21 cellular contexts compared by ENCODE assay signal in the genomic region with DNA sequence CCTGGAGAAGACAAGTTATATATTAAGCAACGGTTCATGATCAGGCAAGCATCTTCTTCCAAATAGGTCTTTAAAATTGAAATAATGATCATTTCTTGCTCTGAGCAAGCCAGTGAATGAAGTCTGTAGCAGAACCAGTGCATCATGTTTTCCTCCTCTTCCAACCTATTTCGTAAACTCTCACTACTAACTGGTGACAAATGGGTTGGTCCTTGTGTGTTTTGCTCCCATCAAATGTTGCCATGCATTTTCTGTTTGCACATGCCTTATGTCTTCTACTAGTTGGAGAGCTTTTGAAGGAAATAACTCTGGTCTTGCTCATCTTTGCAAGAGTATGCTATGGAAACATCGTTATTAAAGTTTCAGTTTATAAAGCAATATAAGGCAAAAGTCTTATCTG.
"Had no signal": no experiment of that assay in that cellular context is flagged by ENCODE, and none has a peak within 500 bp of the region (broad histone marks: within the 10 kb centered on the region; RNA-seq: fewer than 3 reads in every experiment).

No MANE protein-coding gene starts in this region.

- H3K27ac ChIP-seq: neutrophil, parathyroid adenoma, psoas muscle, right lobe of liver, sigmoid colon, stomach, thoracic aorta, thyroid gland, tibial nerve, upper lobe of right lung, uterus had no signal

- H3K79me2 ChIP-seq: parathyroid adenoma had no signal

- H3K9me3 ChIP-seq: neutrophil, psoas muscle, right lobe of liver, thoracic aorta, thyroid gland, upper lobe of right lung, uterus had no signal

- H3K27me3 ChIP-seq: right lobe of liver, thyroid gland, tibial nerve, upper lobe of right lung, uterus had no signal

- FAIRE-seq: small intestine had no signal

- H2AFZ ChIP-seq: parathyroid adenoma had no signal

- DNase-seq: naive thymus-derived CD8-positive, alpha-beta T cell; nephron progenitor cell; nucleus accumbens; posterior cingulate gyrus; psoas muscle; right cardiac atrium; right lobe of liver; sigmoid colon; small intestine; stimulated activated CD4-positive, alpha-beta T cell treated with anti-CD3 and anti-CD28 coated beads, Interleukin-2, amount 100 ng/mL, for 24 hours; stimulated activated CD4-positive, alpha-beta T cell treated with anti-CD3 and anti-CD28 coated beads, Interleukin-2, amount 100 ng/mL, for 48 hours; stimulated activated naive B cell treated with anti-CD40 and anti-IgM and Interleukin-4, amounts not matched to agents 10 μg/mL and 1 μg/mL and 100 μg/mL, for 72 hours; stimulated activated naive CD4-positive, alpha-beta T cell treated with Interleukin-2 at 50 U/mL for 16 hours; stomach; thyroid gland; upper lobe of right lung; uterus had no signal

- H3K36me3 ChIP-seq: neutrophil, right lobe of liver, sigmoid colon, stomach, thoracic aorta, thyroid gland, tibial nerve, upper lobe of right lung, uterus had no signal

- H3K4me1 ChIP-seq: parathyroid adenoma, psoas muscle, right lobe of liver, sigmoid colon, stomach, tibial nerve, upper lobe of right lung, uterus had no signal

- H3K9ac ChIP-seq: parathyroid adenoma had no signal

- H3K4me3 ChIP-seq: psoas muscle, right lobe of liver, sigmoid colon, stomach, thoracic aorta, thyroid gland, tibial nerve, upper lobe of right lung, uterus had no signal
